23 cellular contexts compared by ENCODE assay signal in genomic region chr15:93178371-93178770, GRCh38.
"Had no signal": no experiment of that assay in that cellular context is flagged by ENCODE, and none has a peak within 500 bp of the region (broad histone marks: within the 10 kb centered on the region; RNA-seq: fewer than 3 reads in every experiment).

No MANE protein-coding gene starts in this region.

- H3K79me2 ChIP-seq: hepatocyte, parathyroid adenoma had no signal

- H3K27ac Mint-ChIP-seq: activated CD8-positive, alpha-beta memory T cell treated with anti-CD3 and anti-CD28 coated beads, Interleukin-2, amount 10 ng/mL, durations not matched to agents 7 days and 5 days; activated CD8-positive, alpha-beta T cell treated with anti-CD3 and anti-CD28 coated beads, Interleukin-2, amount 10 ng/mL, durations not matched to agents 7 days and 5 days; activated naive CD4-positive, alpha-beta T cell treated with anti-CD3 and anti-CD28 coated beads, Interleukin-2, amount 50 U/mL, for 72 hours; activated T-cell treated with anti-CD3 and anti-CD28 coated beads, Interleukin-2, amount 50 U/mL, for 72 hours; naive B cell; nephron progenitor cell; T-helper 1 cell treated with Interleukin-12 subunit alpha and Interleukin-12 subunit beta and Interleukin-4 antibody, amounts not matched to agents 30 μg/mL and 1 μg/mL, for 36 hours had no signal

- H3K4me3 Mint-ChIP-seq: activated CD8-positive, alpha-beta memory T cell treated with anti-CD3 and anti-CD28 coated beads, Interleukin-2, amount 10 ng/mL, durations not matched to agents 7 days and 5 days; activated CD8-positive, alpha-beta T cell treated with anti-CD3 and anti-CD28 coated beads, Interleukin-2, amount 10 ng/mL, durations not matched to agents 7 days and 5 days; activated T-cell treated with anti-CD3 and anti-CD28 coated beads, Interleukin-2, amount 50 U/mL, for 72 hours; naive B cell; nephron progenitor cell; T-helper 1 cell treated with Interleukin-12 subunit alpha and Interleukin-12 subunit beta and Interleukin-4 antibody, amounts not matched to agents 30 μg/mL and 1 μg/mL, for 36 hours had no signal

- H3K4me3 ChIP-seq: breast epithelium, hepatocyte, suprapubic skin, tibial artery had no signal

- H3K36me3 Mint-ChIP-seq: activated CD8-positive, alpha-beta memory T cell treated with anti-CD3 and anti-CD28 coated beads, Interleukin-2, amount 10 ng/mL, durations not matched to agents 7 days and 5 days; activated naive CD4-positive, alpha-beta T cell treated with anti-CD3 and anti-CD28 coated beads, Interleukin-2, amount 50 U/mL, for 72 hours; naive B cell had no signal

- H3K4me1 ChIP-seq: breast epithelium, parathyroid adenoma, tibial artery had no signal

- H3K9me3 Mint-ChIP-seq: activated naive CD4-positive, alpha-beta T cell treated with anti-CD3 and anti-CD28 coated beads, Interleukin-2, amount 50 U/mL, for 72 hours; T-helper 1 cell treated with Interleukin-12 subunit alpha and Interleukin-12 subunit beta and Interleukin-4 antibody, amounts not matched to agents 30 μg/mL and 1 μg/mL, for 36 hours had no signal

- H3K9ac ChIP-seq: parathyroid adenoma had no signal

- ATAC-seq: activated CD8-positive, alpha-beta memory T cell treated with anti-CD3 and anti-CD28 coated beads, Interleukin-2, amount 10 ng/mL, durations not matched to agents 7 days and 5 days; activated CD8-positive, alpha-beta T cell treated with anti-CD3 and anti-CD28 coated beads, Interleukin-2, amount 10 ng/mL, durations not matched to agents 7 days and 5 days; activated naive CD4-positive, alpha-beta T cell treated with anti-CD3 and anti-CD28 coated beads, Interleukin-2, amount 50 U/mL, for 72 hours; activated T-cell treated with anti-CD3 and anti-CD28 coated beads, Interleukin-2, amount 50 U/mL, for 72 hours had no signal

- H2AFZ ChIP-seq: hepatocyte, parathyroid adenoma had no signal

- H3K27ac ChIP-seq: breast epithelium, epithelial cell of prostate, hepatocyte, parathyroid adenoma, suprapubic skin, tibial artery had no signal

- H3K9me3 ChIP-seq: breast epithelium, suprapubic skin had no signal

- DNase-seq: activated CD4-positive, alpha-beta T cell treated with anti-CD3 and anti-CD28 coated beads for 1 hour; activated CD4-positive, alpha-beta T cell treated with anti-CD3 and anti-CD28 coated beads, Interleukin-2, amount 50 U/mL, for 1 hour; activated CD8-positive, alpha-beta memory T cell treated with anti-CD3 and anti-CD28 coated beads, Interleukin-2, amount 10 ng/mL, durations not matched to agents 7 days and 5 days; activated CD8-positive, alpha-beta T cell treated with anti-CD3 and anti-CD28 coated beads, Interleukin-2, amount 10 ng/mL, durations not matched to agents 7 days and 5 days; activated naive CD4-positive, alpha-beta T cell; activated T-cell treated with anti-CD3 and anti-CD28 coated beads, Interleukin-2, amount 50 U/mL, for 72 hours; central memory CD4-positive, alpha-beta T cell; glutamatergic neuron; naive B cell; nephron progenitor cell; occipital lobe; stimulated activated CD4-positive, alpha-beta T cell treated with anti-CD3 and anti-CD28 coated beads, Interleukin-15, amount 100 ng/mL, for 24 hours; stimulated activated CD4-positive, alpha-beta T cell treated with anti-CD3 and anti-CD28 coated beads, Interleukin-2, amount 100 ng/mL, for 24 hours; stimulated activated naive CD4-positive, alpha-beta T cell; T-helper 9 cell had no signal

- H3K27me3 ChIP-seq: breast epithelium, hepatocyte, suprapubic skin had no signal

- H3K36me3 ChIP-seq: breast epithelium, suprapubic skin, tibial artery had no signal
